9 cellular contexts compared by ENCODE assay signal in genomic region chr11:60321051-60321450, GRCh38. TPM values are rescaled to one million over a fixed set of nuclear protein-coding genes. Genes with fewer than 3 reads are reported as not detected.
"Had no signal": no experiment of that assay in that cellular context is flagged by ENCODE, and none has a peak within 500 bp of the region (broad histone marks: within the 10 kb centered on the region; RNA-seq: fewer than 3 reads in every experiment).

No MANE protein-coding gene starts in this region.

- H3K4me3 ChIP-seq: K562 had no signal

- H3K27ac ChIP-seq: HL-60, KMS-11 had no signal

- DNase-seq: IMR-90, KBM-7, KG1 had no signal

- FAIRE-seq: HepG2, HTR-8/SVneo, K562 had no signal

RNA-seq across cellular contexts. Expression of gene MS4A6E, which starts 6.0 kb away (rescaled TPM):
- polyA plus RNA-seq: HepG2, IgD-negative memory B cell, IMR-90 had no signal

RNA-seq across cellular contexts. Expression of gene MS4A4A, which starts 40.6 kb away (rescaled TPM):
- polyA plus RNA-seq: HepG2, IgD-negative memory B cell, IMR-90 had no signal

RNA-seq across cellular contexts. Expression of gene MS4A7, which starts 57.3 kb away (rescaled TPM):
- polyA plus RNA-seq: HepG2, IMR-90, K562 had no signal
